In genomic region chr18:47754311-47755101, GRCh38 we compare ENCODE assay signal across 8 cellular contexts.
DNase-seq lines count a peak whose midpoint lies in the region; ATAC-seq and TF ChIP-seq lines count a peak whose summit lies in the region.

No MANE protein-coding gene starts in this region.

- peak overlapping the region; percentile 43; the same call in 1 of the 2 replicates for H3K4me3 ChIP-seq in GM23338

- intact Hi-C loops in head of caudate nucleus (cut with DNase I), result no loop called here

- peak overlapping the region; percentile 36; the same call in 2 of the 3 replicates for H3K4me3 Mint-ChIP-seq in GM23338
- peak overlapping the region; percentile 30 to 37 for H3K4me3 Mint-ChIP-seq in activated T-cell treated with anti-CD3 and anti-CD28 coated beads, Interleukin-2, amount 50 U/mL, for 72 hours

- H3K9me2 ChIP-seq in GM23338 (ENCODE audit: insufficient read depth), result no peaks in the 10 kb centered on the region

- no peak overlapping the region for H3K27ac ChIP-seq in GM23338 (ENCODE audit: low read depth)

- H3K36me3 ChIP-seq in GM23338 (ENCODE audit: insufficient read depth), result no peaks in the 10 kb centered on the region

- peak; percentile 91 for ATAC-seq in GM23338
- peak; percentile 60 to 62 for ATAC-seq in activated T-cell treated with anti-CD3 and anti-CD28 coated beads, Interleukin-2, amount 50 U/mL, for 72 hours (replicated peaks in 1 of 2)
- no peak for ATAC-seq in HG03095 (IDR thresholded peaks at IDR 0.05; ENCODE audit: unreplicated experiment)

- H3K4me2 ChIP-seq in GM23338, result no peak overlapping the region

- H3K27me3 Mint-ChIP-seq in GM23338 (ENCODE audit: insufficient read depth, low read depth, poor library complexity), result peaks cover 15% of the 10 kb centered on the region
- peaks cover 24% of the 10 kb centered on the region for H3K27me3 Mint-ChIP-seq in activated T-cell treated with anti-CD3 and anti-CD28 coated beads, Interleukin-2, amount 50 U/mL, for 72 hours (ENCODE audit: low read depth)

- TF ChIP-seq CTCF in AG09319 (IDR thresholded peaks at IDR 0.05; ENCODE audit: low read depth, low read length), result peak; percentile 66
- TF ChIP-seq CTCF in GM23338 (conservative IDR thresholded peaks at IDR 0.05; ENCODE audit: low read depth in 2 of 2), result peak; percentile 98 to 99

- H2AFZ ChIP-seq in GM23338, result peak overlapping the region; percentile 96

- DNase-seq in AG09319 (ENCODE audit: extremely low read depth, low read depth), result no peak
- DNase-seq in GM23338 (ENCODE audit: low spot score), result peak; percentile 88
- DNase-seq in NCI-H748 treated with DMSO at 0.1 percent for 48 hours (lab: John Stamatoyannopoulos, UW), result peak; percentile 76
- DNase-seq in activated T-cell treated with anti-CD3 and anti-CD28 coated beads, Interleukin-2, amount 50 U/mL, for 72 hours, result peak; percentile 66 to 74
- peak in 30 of 42 donors; percentile 10 to 78 (median 50) for DNase-seq in head of caudate nucleus
- peak; percentile 71 for DNase-seq in stimulated activated CD4-positive, alpha-beta T cell treated with anti-CD3 and anti-CD28 coated beads, Interleukin-15, amount 100 ng/mL, for 24 hours
- no peak for DNase-seq in Ammon's horn (ENCODE audit: low spot score)

- H3K4me1 ChIP-seq in GM23338 (ENCODE audit: insufficient read depth), result no peaks in the 10 kb centered on the region

- no peaks in the 10 kb centered on the region for H3K79me2 ChIP-seq in GM23338 (replicated peaks; ENCODE audit: insufficient read depth)

- no peak overlapping the region for H3K27ac Mint-ChIP-seq in GM23338
- no peak overlapping the region for H3K27ac Mint-ChIP-seq in activated T-cell treated with anti-CD3 and anti-CD28 coated beads, Interleukin-2, amount 50 U/mL, for 72 hours

- H3F3A ChIP-seq in GM23338 (replicated peaks; ENCODE audit: low read depth), result no peaks in the 10 kb centered on the region

- H3K4me1 Mint-ChIP-seq in GM23338, result peaks cover 7% of the 10 kb centered on the region; the same call in 2 of the 3 replicates
- H3K4me1 Mint-ChIP-seq in activated T-cell treated with anti-CD3 and anti-CD28 coated beads, Interleukin-2, amount 50 U/mL, for 72 hours (ENCODE audit: low read depth), result peaks cover 1% of the 10 kb centered on the region

- no peaks in the 10 kb centered on the region for H3K27me3 ChIP-seq in GM23338 (ENCODE audit: insufficient read depth)

- no peaks in the 10 kb centered on the region for H3K36me3 Mint-ChIP-seq in GM23338 (ENCODE audit: low read depth)
- peaks cover 2 to 8% of the 10 kb centered on the region in 2 donors for H3K36me3 Mint-ChIP-seq in activated T-cell treated with anti-CD3 and anti-CD28 coated beads, Interleukin-2, amount 50 U/mL, for 72 hours (ENCODE audit: insufficient read depth in 2 of 2)

- H4K20me1 ChIP-seq in GM23338 (replicated peaks; ENCODE audit: insufficient read depth), result no peaks in the 10 kb centered on the region

- peaks cover 3% of the 10 kb centered on the region; the same call in 1 of the 3 replicates for H3K9me3 Mint-ChIP-seq in GM23338
- peaks cover 0 to 3% of the 10 kb centered on the region in 2 donors for H3K9me3 Mint-ChIP-seq in activated T-cell treated with anti-CD3 and anti-CD28 coated beads, Interleukin-2, amount 50 U/mL, for 72 hours

TF ChIP-seq in GM23338, 12 proteins besides CTCF, POLR2A, EP300 and RAD21 (continues in another document):
- TF ChIP-seq, protein P1, sequence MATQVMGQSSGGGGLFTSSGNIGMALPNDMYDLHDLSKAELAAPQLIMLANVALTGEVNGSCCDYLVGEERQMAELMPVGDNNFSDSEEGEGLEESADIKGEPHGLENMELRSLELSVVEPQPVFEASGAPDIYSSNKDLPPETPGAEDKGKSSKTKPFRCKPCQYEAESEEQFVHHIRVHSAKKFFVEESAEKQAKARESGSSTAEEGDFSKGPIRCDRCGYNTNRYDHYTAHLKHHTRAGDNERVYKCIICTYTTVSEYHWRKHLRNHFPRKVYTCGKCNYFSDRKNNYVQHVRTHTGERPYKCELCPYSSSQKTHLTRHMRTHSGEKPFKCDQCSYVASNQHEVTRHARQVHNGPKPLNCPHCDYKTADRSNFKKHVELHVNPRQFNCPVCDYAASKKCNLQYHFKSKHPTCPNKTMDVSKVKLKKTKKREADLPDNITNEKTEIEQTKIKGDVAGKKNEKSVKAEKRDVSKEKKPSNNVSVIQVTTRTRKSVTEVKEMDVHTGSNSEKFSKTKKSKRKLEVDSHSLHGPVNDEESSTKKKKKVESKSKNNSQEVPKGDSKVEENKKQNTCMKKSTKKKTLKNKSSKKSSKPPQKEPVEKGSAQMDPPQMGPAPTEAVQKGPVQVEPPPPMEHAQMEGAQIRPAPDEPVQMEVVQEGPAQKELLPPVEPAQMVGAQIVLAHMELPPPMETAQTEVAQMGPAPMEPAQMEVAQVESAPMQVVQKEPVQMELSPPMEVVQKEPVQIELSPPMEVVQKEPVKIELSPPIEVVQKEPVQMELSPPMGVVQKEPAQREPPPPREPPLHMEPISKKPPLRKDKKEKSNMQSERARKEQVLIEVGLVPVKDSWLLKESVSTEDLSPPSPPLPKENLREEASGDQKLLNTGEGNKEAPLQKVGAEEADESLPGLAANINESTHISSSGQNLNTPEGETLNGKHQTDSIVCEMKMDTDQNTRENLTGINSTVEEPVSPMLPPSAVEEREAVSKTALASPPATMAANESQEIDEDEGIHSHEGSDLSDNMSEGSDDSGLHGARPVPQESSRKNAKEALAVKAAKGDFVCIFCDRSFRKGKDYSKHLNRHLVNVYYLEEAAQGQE (IDR thresholded peaks at IDR 0.05; ENCODE audit: unreplicated experiment), result no peak
- TF ChIP-seq NANOG (IDR thresholded peaks at IDR 0.05; ENCODE audit: borderline replicate concordance) (no peak), POLR2AphosphoS5 (IDR thresholded peaks at IDR 0.05; ENCODE audit: low read depth) (no peak), ZNF331 (CRISPR knock-in tag; IDR thresholded peaks at IDR 0.05; ENCODE audit: low read depth) (no peak), JUNB (IDR thresholded peaks at IDR 0.05; ENCODE audit: unreplicated experiment) (no peak), ZNF462 (CRISPR knock-in tag; IDR thresholded peaks at IDR 0.05) (no peak)

Comparison
In these comparisons a context has a peak if more than half of its experiments do, and no peak if none do; other contexts are left out.
1. DNase-seq: peak in GM23338 (single experiment), NCI-H748 treated with DMSO at 0.1 percent for 48 hours (single experiment), activated T-cell treated with anti-CD3 and anti-CD28 coated beads, Interleukin-2, amount 50 U/mL, for 72 hours (2 of 2), head of caudate nucleus (30 of 42) and stimulated activated CD4-positive, alpha-beta T cell treated with anti-CD3 and anti-CD28 coated beads, Interleukin-15, amount 100 ng/mL, for 24 hours (single experiment); none in AG09319 (single experiment) and Ammon's horn (single experiment).